In genomic region chr2:189824694-189825396, GRCh38 we compare ENCODE assay signal across 1 cellular context.
TF ChIP-seq lines count a peak whose summit lies in the region.

No MANE protein-coding gene starts in this region.

TF ChIP-seq in IMR-90, 13 proteins besides CTCF, POLR2A, EP300 and RAD21 (continued from another document):
- TF ChIP-seq USF2 (IDR thresholded peaks at IDR 0.05; ENCODE audit: low read depth, low read length) = no peak
- TF ChIP-seq CEBPB (IDR thresholded peaks at IDR 0.05; ENCODE audit: low read depth, low read length) = no peak
- TF ChIP-seq MXI1 (IDR thresholded peaks at IDR 0.05; ENCODE audit: borderline replicate concordance, low read depth, low read length) = no peak
- TF ChIP-seq MAZ (IDR thresholded peaks at IDR 0.05; ENCODE audit: borderline replicate concordance, low read depth, low read length) = no peak
- no peak for TF ChIP-seq MAFK (IDR thresholded peaks at IDR 0.05; ENCODE audit: low read depth, low read length)
- TF ChIP-seq RFX5 (IDR thresholded peaks at IDR 0.05; ENCODE audit: low read depth, low read length) = no peak
- TF ChIP-seq NFE2L2 (IDR thresholded peaks at IDR 0.05; ENCODE audit: low read depth, low read length) = no peak
- no peak for TF ChIP-seq FOS (IDR thresholded peaks at IDR 0.05; ENCODE audit: low read depth, low read length)
- no peak for TF ChIP-seq BHLHE40 (IDR thresholded peaks at IDR 0.05; ENCODE audit: low read depth, low read length)
- TF ChIP-seq, protein P1, sequence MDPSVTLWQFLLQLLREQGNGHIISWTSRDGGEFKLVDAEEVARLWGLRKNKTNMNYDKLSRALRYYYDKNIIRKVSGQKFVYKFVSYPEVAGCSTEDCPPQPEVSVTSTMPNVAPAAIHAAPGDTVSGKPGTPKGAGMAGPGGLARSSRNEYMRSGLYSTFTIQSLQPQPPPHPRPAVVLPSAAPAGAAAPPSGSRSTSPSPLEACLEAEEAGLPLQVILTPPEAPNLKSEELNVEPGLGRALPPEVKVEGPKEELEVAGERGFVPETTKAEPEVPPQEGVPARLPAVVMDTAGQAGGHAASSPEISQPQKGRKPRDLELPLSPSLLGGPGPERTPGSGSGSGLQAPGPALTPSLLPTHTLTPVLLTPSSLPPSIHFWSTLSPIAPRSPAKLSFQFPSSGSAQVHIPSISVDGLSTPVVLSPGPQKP (IDR thresholded peaks at IDR 0.05; ENCODE audit: borderline replicate concordance, low read depth, low read length) = no peak
- TF ChIP-seq RCOR1 (IDR thresholded peaks at IDR 0.05; ENCODE audit: insufficient replicate concordance, low read length) = no peak
- no peak for TF ChIP-seq CHD1 (IDR thresholded peaks at IDR 0.05; ENCODE audit: low read depth, low read length)
